In the genomic region with DNA sequence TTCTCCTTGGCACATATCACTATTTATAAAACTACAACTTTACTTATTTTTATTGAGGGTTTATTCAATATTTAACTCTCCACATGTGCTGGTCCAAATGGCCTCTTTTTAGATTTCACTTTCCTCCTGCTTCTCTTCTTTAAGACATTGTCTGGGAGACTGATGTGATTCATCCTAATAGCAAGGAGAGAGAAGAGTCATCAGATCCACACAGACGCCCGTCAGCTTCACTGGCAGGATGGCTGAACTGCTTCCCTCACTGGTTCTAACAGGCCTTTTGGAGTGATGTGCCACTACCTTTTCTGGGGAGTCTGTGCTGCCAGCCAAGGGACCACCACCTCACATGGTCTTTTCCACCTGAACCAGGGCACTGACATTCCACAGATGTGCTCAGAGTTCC, we compare ENCODE assay signal across 19 cellular contexts. TPM values are rescaled to one million over a fixed set of nuclear protein-coding genes. Genes with fewer than 3 reads are reported as not detected.
A peak's percentile ranks its signal among the peaks of the same experiment; 100 is the strongest.
DNase-seq lines count a peak whose midpoint lies in the region; ATAC-seq and TF ChIP-seq lines count a peak whose summit lies in the region.
"Had no signal": no experiment of that assay in that cellular context is flagged by ENCODE, and none has a peak within 500 bp of the region (broad histone marks: within the 10 kb centered on the region; RNA-seq: fewer than 3 reads in every experiment).

No MANE protein-coding gene starts in this region.

- H3K9me3 ChIP-seq in GM23248 (ENCODE audit: low read depth) = no peaks in the 10 kb centered on the region
- H3K9me3 ChIP-seq in RWPE2 (ENCODE audit: severe bottlenecking) = no peaks in the 10 kb centered on the region
- H3K9me3 ChIP-seq: BLaER1 had no signal

- no peak overlapping the region for H3K9ac ChIP-seq in GM23248
- H3K9ac ChIP-seq: BLaER1, KMS-11 had no signal

- 0 out of 2 replicates have a peak overlapping the region, but pooled peaks have one; percentile 18 for H2AFZ ChIP-seq in GM23248

- 25 to 26% methylated on average over 2 of the region's 2 CpGs for WGBS in GM23248 (ENCODE audit: low coverage in 1 of 2, low lambda C conversion rate in 2 of 2, missing lambda C conversion rate in 2 of 2), 2 experiments

- peak overlapping the region; percentile 22; the same call in 1 of the 2 replicates for H3K27ac ChIP-seq in GM23248
- H3K27ac ChIP-seq in RWPE2 (ENCODE audit: poor library complexity, severe bottlenecking) = no peak overlapping the region
- H3K27ac ChIP-seq: BLaER1, KMS-11 had no signal

- no peaks in the 10 kb centered on the region for H3F3A ChIP-seq in GM23248 (ENCODE audit: insufficient read depth)

- no peaks in the 10 kb centered on the region for H3K9me2 ChIP-seq in GM23248 (ENCODE audit: insufficient read depth)

- in situ Hi-C loops in GM23248 (cut with MboI) = no loop called here

- no peaks in the 10 kb centered on the region for H3K4me1 ChIP-seq in GM23248 (ENCODE audit: insufficient read depth)
- H3K4me1 ChIP-seq in RWPE2 (ENCODE audit: insufficient read depth, poor library complexity, severe bottlenecking) = no peaks in the 10 kb centered on the region
- H3K4me1 ChIP-seq: BLaER1 had no signal

- peak; percentile 41; the same call in 1 of the 3 replicates for ATAC-seq in RWPE2 (ENCODE audit: low read depth)
- ATAC-seq in HG03571 (IDR thresholded peaks at IDR 0.05; ENCODE audit: unreplicated experiment) = no peak
- no peak for ATAC-seq in GM18502 (IDR thresholded peaks at IDR 0.05; ENCODE audit: poor library complexity, unreplicated experiment)
- ATAC-seq: HepG2 had no signal

- DNase-seq in AG08395 (ENCODE audit: low spot score) (peak; percentile 69), GM23248 (peak; percentile 76), RWPE2 (ENCODE audit: low spot score) (no peak), epithelial cell of esophagus (ENCODE audit: low read depth) (peak; percentile 62), NCI-H1048 (lab: John Stamatoyannopoulos, UW) (no peak), Ammon's horn (ENCODE audit: low spot score) (no peak)
- DNase-seq: 8988T; Calu3; CD4-positive, alpha-beta memory T cell; NCI-H1436 treated with DMSO at 0.1 percent for 48 hours; NCI-H2081 treated with DMSO at 0.1 percent for 48 hours; NCI-H774; OCI-M1; RPMI8226 had no signal

- no peaks in the 10 kb centered on the region for H4K20me1 ChIP-seq in GM23248 (ENCODE audit: insufficient read depth)
- H4K20me1 ChIP-seq: BLaER1 had no signal

- no peak overlapping the region for H3K4me2 ChIP-seq in GM23248 (ENCODE audit: unreplicated experiment)
- H3K4me2 ChIP-seq: BLaER1, KMS-11 had no signal

- H3K79me2 ChIP-seq in GM23248 (ENCODE audit: insufficient read depth) = no peaks in the 10 kb centered on the region

- H3K36me3 ChIP-seq in GM23248 (ENCODE audit: low read depth) = no peaks in the 10 kb centered on the region
- H3K36me3 ChIP-seq in RWPE2 (ENCODE audit: low read depth) = no peaks in the 10 kb centered on the region
- H3K36me3 ChIP-seq: BLaER1 had no signal

- H3K4me3 ChIP-seq in GM23248 = no peak overlapping the region
- no peak overlapping the region for H3K4me3 ChIP-seq in RWPE2 (ENCODE audit: severe bottlenecking)
- H3K4me3 ChIP-seq in epithelial cell of esophagus (ENCODE audit: low read length) = no peak overlapping the region
- H3K4me3 ChIP-seq: BLaER1 had no signal

- no peaks in the 10 kb centered on the region for H3K27me3 ChIP-seq in GM23248 (replicated peaks; ENCODE audit: insufficient read depth)
- peaks cover 27% of the 10 kb centered on the region for H3K27me3 ChIP-seq in RWPE2 (ENCODE audit: insufficient read depth, poor library complexity, severe bottlenecking)
- H3K27me3 ChIP-seq: BLaER1 had no signal

- TF ChIP-seq CTCF in RWPE2 (IDR thresholded peaks at IDR 0.05; ENCODE audit: poor library complexity, severe bottlenecking) (no peak), epithelial cell of esophagus (IDR thresholded peaks at IDR 0.05; ENCODE audit: insufficient read depth, low read depth, low read length, missing control alignments) (no peak)

RNA-seq across cellular contexts. Expression of a gene that starts 16.5 kb away (rescaled TPM):
- total RNA-seq in GM23248 (2014; rRNA removed; shearing (Covaris generic)) = 8.2 and 12.9 TPM in 2 replicates
- 7.1 and 7.7 TPM in 2 replicates for polyA plus RNA-seq in GM23248 (2016; fragmentation: Nextera tagmentation; extraction: Ambion mirVana)
- total RNA-seq: Calu3, HepG2 had no signal
- polyA plus RNA-seq: HepG2 had no signal

Comparison
In these comparisons a context has a peak if more than half of its experiments do, and no peak if none do; other contexts are left out.
1. DNase-seq: peak in AG08395 (single experiment), GM23248 (single experiment) and epithelial cell of esophagus (single experiment); none in RWPE2 (single experiment), NCI-H1048 (single experiment) and Ammon's horn (single experiment).